In genomic region chr6:101126501-101126900, GRCh38 we compare ENCODE assay signal across 21 cellular contexts.
"Had no signal": no experiment of that assay in that cellular context is flagged by ENCODE, and none has a peak within 500 bp of the region (broad histone marks: within the 10 kb centered on the region; RNA-seq: fewer than 3 reads in every experiment).

No MANE protein-coding gene starts in this region.

- DNase-seq: dermis blood vessel endothelial cell; endodermal cell; foreskin melanocyte; head of caudate nucleus; kidney; left cardiac atrium; left ventricle myocardium inferior; lower lobe of right lung; mesenchymal stem cell; midbrain; naive B cell; occipital lobe; pancreas; right cardiac atrium; small intestine; stimulated activated CD4-positive, alpha-beta T cell treated with anti-CD3 and anti-CD28 coated beads, Interleukin-12 subunit alpha, Interleukin-12 subunit beta, amount 100 ng/mL, for 4 hours; stimulated activated CD8-positive, alpha-beta memory T cell treated with anti-CD3 and anti-CD28 coated beads, Interleukin-4, amount 100 ng/mL, for 48 hours; stimulated activated naive CD8-positive, alpha-beta T cell treated with anti-CD3 and anti-CD28 coated beads, Interleukin-15, Interleukin-2, amounts not matched to agents 100 U/mL and 50 U/mL, for 24 hours; thyroid gland had no signal

- FAIRE-seq: endothelial cell of umbilical vein, pancreas, small intestine, urothelium cell line had no signal
